In genomic region chr5:132096904-132097303, GRCh38 we compare ENCODE assay signal across 1 cellular context.
TF ChIP-seq lines count a peak whose summit lies in the region.

No MANE protein-coding gene starts in this region.

TF ChIP-seq in IMR-90, 13 proteins besides CTCF, POLR2A, EP300 and RAD21:
- TF ChIP-seq SMC3 (IDR thresholded peaks at IDR 0.05; ENCODE audit: low read depth, low read length) (no peak), CEBPB (IDR thresholded peaks at IDR 0.05; ENCODE audit: low read depth, low read length) (no peak), FOS (IDR thresholded peaks at IDR 0.05; ENCODE audit: low read depth, low read length) (no peak), CHD1 (IDR thresholded peaks at IDR 0.05; ENCODE audit: low read depth, low read length) (no peak), NFE2L2 (IDR thresholded peaks at IDR 0.05; ENCODE audit: low read depth, low read length) (no peak), MAFK (IDR thresholded peaks at IDR 0.05; ENCODE audit: low read depth, low read length) (no peak), BHLHE40 (IDR thresholded peaks at IDR 0.05; ENCODE audit: low read depth, low read length) (no peak), RFX5 (IDR thresholded peaks at IDR 0.05; ENCODE audit: low read depth, low read length) (no peak), USF2 (IDR thresholded peaks at IDR 0.05; ENCODE audit: low read depth, low read length) (no peak), MAZ (IDR thresholded peaks at IDR 0.05; ENCODE audit: borderline replicate concordance, low read depth, low read length) (no peak), RCOR1 (IDR thresholded peaks at IDR 0.05; ENCODE audit: insufficient replicate concordance, low read length) (no peak), ELK1 (IDR thresholded peaks at IDR 0.05; ENCODE audit: borderline replicate concordance, low read depth, low read length) (no peak), MXI1 (IDR thresholded peaks at IDR 0.05; ENCODE audit: borderline replicate concordance, low read depth, low read length) (no peak)
TF ChIP-seq in IMR-90: peak in this region for 0.
